ENCODE assay signal across 23 cellular contexts in the genomic region with DNA sequence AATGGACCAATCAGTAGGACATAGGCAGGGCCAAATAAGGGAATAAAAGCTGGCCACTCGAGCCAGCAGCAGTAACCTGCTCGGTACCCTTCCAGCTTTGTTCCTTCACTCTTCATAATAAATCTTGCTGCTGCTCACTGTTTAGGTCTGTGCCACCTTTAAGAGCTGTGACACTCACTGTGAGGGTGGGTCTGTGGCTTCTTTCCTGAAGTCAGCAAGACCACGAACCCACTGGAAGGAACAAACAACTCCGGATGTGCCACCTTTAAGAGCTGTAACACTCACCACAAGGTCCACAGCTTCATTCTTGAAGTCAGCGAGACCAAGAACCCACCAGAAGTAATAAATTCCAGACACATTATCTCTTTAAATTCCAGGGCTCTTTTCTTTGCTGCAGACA.
"Had no signal": no experiment of that assay in that cellular context is flagged by ENCODE, and none has a peak within 500 bp of the region (broad histone marks: within the 10 kb centered on the region; RNA-seq: fewer than 3 reads in every experiment).

No MANE protein-coding gene starts in this region.

- DNase-seq: colonic mucosa; cortex of kidney; effector CD8-positive, alpha-beta T cell; effector memory CD8-positive, alpha-beta T cell; endodermal cell; erythroblast; esophagus squamous epithelium; foreskin fibroblast; foreskin melanocyte; gastrocnemius medialis; heart left ventricle; left cardiac atrium; left lung; left ventricle myocardium superior; lower lobe of right lung; mesenchymal stem cell; mucosa of descending colon; naive B cell had no signal

- H3K79me2 ChIP-seq: hepatocyte had no signal

- H3K4me3 Mint-ChIP-seq: dendritic cell treated with granulocyte-macrophage colony-stimulating factor and Interleukin-4, amounts not matched to agents 40 ng/mL and 50 ng/mL, for 4 days; effector memory CD8-positive, alpha-beta T cell; endodermal cell; mesothelial cell of epicardium; naive B cell had no signal

- H3K36me3 Mint-ChIP-seq: mesothelial cell of epicardium, naive B cell had no signal

- H3K27ac ChIP-seq: colonic mucosa, epithelial cell of prostate, esophagus squamous epithelium, gastrocnemius medialis, heart left ventricle, hepatocyte, left lung, lower lobe of right lung had no signal

- H3K4me2 ChIP-seq: hepatocyte had no signal

- H3K27me3 ChIP-seq: colonic mucosa, esophagus squamous epithelium, gastrocnemius medialis, heart left ventricle, hepatocyte, left lung had no signal

- H2AFZ ChIP-seq: hepatocyte had no signal

- H3K27me3 Mint-ChIP-seq: dendritic cell treated with granulocyte-macrophage colony-stimulating factor and Interleukin-4, amounts not matched to agents 40 ng/mL and 50 ng/mL, for 4 days; effector memory CD8-positive, alpha-beta T cell; naive B cell had no signal

- H3K36me3 ChIP-seq: colonic mucosa, esophagus squamous epithelium, gastrocnemius medialis, heart left ventricle, left lung, lower lobe of right lung had no signal

- H3K27ac Mint-ChIP-seq: dendritic cell treated with granulocyte-macrophage colony-stimulating factor and Interleukin-4, amounts not matched to agents 40 ng/mL and 50 ng/mL, for 4 days; effector memory CD8-positive, alpha-beta T cell; endodermal cell; mesothelial cell of epicardium; naive B cell had no signal

- H3K4me1 Mint-ChIP-seq: mesothelial cell of epicardium, naive B cell had no signal

- H3K4me3 ChIP-seq: colonic mucosa, esophagus squamous epithelium, gastrocnemius medialis, heart left ventricle, hepatocyte, left lung, lower lobe of right lung, mucosa of descending colon had no signal

- ATAC-seq: effector memory CD8-positive, alpha-beta T cell; esophagus mucosa; gastrocnemius medialis; heart left ventricle; left cardiac atrium; left lung; left ventricle myocardium superior; lower lobe of right lung; mucosa of descending colon had no signal

- H3K4me1 ChIP-seq: colonic mucosa, esophagus squamous epithelium, gastrocnemius medialis, heart left ventricle, left lung, lower lobe of right lung had no signal

- H3K9me3 ChIP-seq: colonic mucosa, gastrocnemius medialis, lower lobe of right lung had no signal
